ENCODE assay signal across 9 cellular contexts in the genomic region with DNA sequence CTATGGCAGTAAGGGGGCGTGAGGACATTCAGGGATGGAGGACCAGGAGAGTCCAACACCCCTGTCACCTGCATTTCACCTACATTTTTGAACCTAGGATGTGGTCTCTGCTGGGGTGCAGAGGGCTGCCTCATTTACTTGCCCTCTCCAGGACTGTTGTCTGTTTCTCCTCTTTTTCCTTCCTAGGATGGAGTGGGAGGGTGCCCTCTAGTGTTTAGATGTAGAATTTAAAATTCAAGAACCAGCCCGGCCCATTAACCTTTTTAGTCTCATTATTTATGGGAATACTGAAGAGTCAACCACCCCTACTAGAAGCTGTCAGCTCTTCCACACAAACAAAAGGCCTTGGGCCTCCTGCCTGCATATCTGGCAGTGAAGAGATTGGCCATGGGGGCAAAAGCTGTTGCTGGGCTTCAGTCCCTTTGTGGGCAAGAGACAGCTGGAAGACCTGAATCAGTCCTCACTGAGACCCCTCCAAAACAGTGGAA. TPM values are rescaled to one million over a fixed set of nuclear protein-coding genes. Genes with fewer than 3 reads are reported as not detected.
DNase-seq lines count a peak whose midpoint lies in the region; ATAC-seq and TF ChIP-seq lines count a peak whose summit lies in the region.
"Had no signal": no experiment of that assay in that cellular context is flagged by ENCODE, and none has a peak within 500 bp of the region (broad histone marks: within the 10 kb centered on the region; RNA-seq: fewer than 3 reads in every experiment).

No MANE protein-coding gene starts in this region.

- no peak overlapping the region for H2AFZ ChIP-seq in OCI-LY7 (ENCODE audit: low read length)

- BruUV-seq in OCI-LY7 (replicated peaks; lab: Mats Ljungman, UMichigan), result no TSS peak

- TF ChIP-seq CTCF in OCI-LY7 (conservative IDR thresholded peaks at IDR 0.05; ENCODE audit: low read length) (peak; percentile 98), dorsolateral prefrontal cortex (IDR thresholded peaks at IDR 0.05 in 54 of 56, conservative IDR thresholded peaks at IDR 0.05 in 2 of 56; ENCODE audit: low read depth in 1 of 56, partially characterized antibody in 56 of 56) (peak; percentile 55 to 85 (median 76)), neural crest cell (conservative IDR thresholded peaks at IDR 0.05) (peak; percentile 77)

- H3K9me3 ChIP-seq in OCI-LY7 (ENCODE audit: low read length), result no peaks in the 10 kb centered on the region

- no peak overlapping the region for H3K4me3 ChIP-seq in H7 (ENCODE audit: insufficient read depth, low read depth, low read length)
- no peak overlapping the region for H3K4me3 ChIP-seq in OCI-LY7 (ENCODE audit: low read depth, low read length, poor library complexity, severe bottlenecking)
- H3K4me3 ChIP-seq in dorsolateral prefrontal cortex, result peak overlapping the region in 2 of 59 donors; percentile 12 to 14

- in situ Hi-C loops in Caki2 (cut with HindIII; ENCODE audit: low pct_unique_long_range_greater_than_20kb, low sequenced_read_pairs), result no loop called here

- H3K27me3 ChIP-seq in H7 (ENCODE audit: control insufficient read depth, insufficient read depth, low read length), result no peaks in the 10 kb centered on the region; the same call in 1 of the 2 replicates
- no peaks in the 10 kb centered on the region for H3K27me3 ChIP-seq in dorsolateral prefrontal cortex

- no peaks in the 10 kb centered on the region for H3K36me3 Mint-ChIP-seq in neural crest cell (ENCODE audit: low read depth)

- peaks cover 36% of the 10 kb centered on the region for H3K4me1 Mint-ChIP-seq in neural crest cell

- H3K27ac Mint-ChIP-seq in neural crest cell (ENCODE audit: unreplicated experiment), result no peak overlapping the region

- H3K36me3 ChIP-seq in H7 (replicated peaks; ENCODE audit: control insufficient read depth, insufficient read depth, low read length) (no peaks in the 10 kb centered on the region), OCI-LY7 (ENCODE audit: insufficient read depth, low read length) (no peaks in the 10 kb centered on the region)

- CTCF ChIA-PET in OCI-LY7 (lab: Charles Lee; ENCODE audit: unreplicated experiment), result interaction anchor here (1.2 kb wide), 1 partner anchor 11 kb away, joined by 4 read pairs; no protein-coding TSS in a partner anchor

- ATAC-seq in HG02571 (IDR thresholded peaks at IDR 0.05; ENCODE audit: unreplicated experiment), result no peak
- no peak for ATAC-seq in HG02852 (IDR thresholded peaks at IDR 0.05; ENCODE audit: unreplicated experiment)
- no peak for ATAC-seq in GM21825 (IDR thresholded peaks at IDR 0.05; ENCODE audit: unreplicated experiment)

- H3K9me2 ChIP-seq in OCI-LY7 (ENCODE audit: insufficient read depth, low read length), result no peaks in the 10 kb centered on the region

- H4K20me1 ChIP-seq in OCI-LY7 (ENCODE audit: insufficient read depth, low read length), result peaks cover 8% of the 10 kb centered on the region; the same call in 1 of the 2 replicates

- DNase-seq in Caki2 (ENCODE audit: low read depth) (peak; percentile 62), H7 (peak; percentile 80), OCI-LY7 (ENCODE audit: low spot score) (peak; percentile 62), dorsolateral prefrontal cortex (no peak), neural crest cell (ENCODE audit: low read depth, low spot score) (no peak)

- H3K27ac ChIP-seq in OCI-LY7 (ENCODE audit: low read depth, low read length, poor library complexity, severe bottlenecking), result no peak overlapping the region
- H3K27ac ChIP-seq in dorsolateral prefrontal cortex, result peak overlapping the region in 44 of 59 donors; percentile 10 to 93 (median 58)

- H3K79me2 ChIP-seq in OCI-LY7 (ENCODE audit: insufficient read depth, low read depth, low read length), result peaks cover 20% of the 10 kb centered on the region

- H3K9me3 Mint-ChIP-seq in neural crest cell, result no peaks in the 10 kb centered on the region

- POLR2A ChIA-PET in OCI-LY7 (lab: Charles Lee), result no interaction called here

- intact Hi-C loops in OCI-LY7 (cut with micrococcal nuclease; ENCODE audit: unreplicated experiment), result no loop called here
- intact Hi-C loops in dorsolateral prefrontal cortex (cut with DNase I), result loop anchor here in 1 of 2 donors (5.0 kb wide), 1 partner anchor 93 kb away; no protein-coding TSS in a partner anchor

- peak overlapping the region; percentile 61 for H3K4me3 Mint-ChIP-seq in neural crest cell

- H3K4me1 ChIP-seq in OCI-LY7 (ENCODE audit: insufficient read depth, low read length, poor library complexity, severe bottlenecking), result peaks cover 33% of the 10 kb centered on the region

- H3K27me3 Mint-ChIP-seq in neural crest cell (ENCODE audit: low read depth), result peaks cover 45% of the 10 kb centered on the region

- H3K4me2 ChIP-seq in OCI-LY7 (ENCODE audit: low read length), result no peak overlapping the region

RNA-seq across cellular contexts. Expression of a gene that starts 2.5 kb away (rescaled TPM):
- total RNA-seq in Caki2 (2014; rRNA removed; shearing (Covaris generic); ENCODE audit: low replicate concordance), result 52.3 and 69.5 TPM in 2 replicates
- total RNA-seq in H7 (2014; rRNA removed; shearing (Covaris generic)), result 55.6 and 66.3 TPM in 2 replicates
- 33.7 and 36.5 TPM in 2 replicates for total RNA-seq in OCI-LY7 (2014; rRNA removed; shearing (Covaris generic))
- 54.2 and 62.1 TPM in 2 replicates for total RNA-seq in OCI-LY7 (2022)
- 100 to 1,000 TPM in 9 of 120 experiments, 10 to 100 TPM in 111; 45.7 to 129 (median 71.4) TPM for total RNA-seq in dorsolateral prefrontal cortex
- total RNA-seq in neural crest cell, result 60.6 and 64.8 TPM in 2 replicates

RNA-seq across cellular contexts. Expression of a gene that starts 7.7 kb away (rescaled TPM):
- total RNA-seq in Caki2 (2014; rRNA removed; shearing (Covaris generic); ENCODE audit: low replicate concordance), result not detected in 2 replicates
- 8.3 and 11.8 TPM in 2 replicates for total RNA-seq in H7 (2014; rRNA removed; shearing (Covaris generic))
- total RNA-seq in OCI-LY7 (2014; rRNA removed; shearing (Covaris generic)), result not detected in 2 replicates
- not detected in 2 replicates for total RNA-seq in OCI-LY7 (2022)
- 100 to 1,000 TPM in 119 of 120 experiments, 10 to 100 TPM in 1; 65.3 to 449 (median 214) TPM for total RNA-seq in dorsolateral prefrontal cortex
- not detected in 2 replicates for total RNA-seq in neural crest cell
- total RNA-seq: T-helper 2 cell treated with Interferon-gamma antibody and Interleukin-4, amounts not matched to agents 100 ng/mL and 5 ng/mL, for 36 hours had no signal

RNA-seq across cellular contexts. Expression of a gene that starts 26.7 kb away (rescaled TPM):
- not detected in 2 replicates for total RNA-seq in Caki2 (2014; rRNA removed; shearing (Covaris generic); ENCODE audit: low replicate concordance)
- total RNA-seq in H7 (2014; rRNA removed; shearing (Covaris generic)), result not detected in 2 replicates
- total RNA-seq in OCI-LY7 (2014; rRNA removed; shearing (Covaris generic)), result not detected in 2 replicates
- total RNA-seq in OCI-LY7 (2022) (not detected in 2 replicates), dorsolateral prefrontal cortex (10 to 100 TPM; 10.6 to 60.3 (median 39.0) TPM), neural crest cell (not detected in 2 replicates)
- total RNA-seq: T-helper 2 cell treated with Interferon-gamma antibody and Interleukin-4, amounts not matched to agents 100 ng/mL and 5 ng/mL, for 36 hours had no signal

RNA-seq across cellular contexts. Expression of a gene that starts 30.7 kb away (rescaled TPM):
- total RNA-seq in Caki2 (2014; rRNA removed; shearing (Covaris generic); ENCODE audit: low replicate concordance), result 0.91 TPM in 1 of 2 replicates, not detected in the other
- 0.69 and 2.7 TPM in 2 replicates for total RNA-seq in H7 (2014; rRNA removed; shearing (Covaris generic))
- 1.5 and 9.4 TPM in 2 replicates for total RNA-seq in OCI-LY7 (2014; rRNA removed; shearing (Covaris generic))
- total RNA-seq in OCI-LY7 (2022) (2.7 TPM in 2 replicates), dorsolateral prefrontal cortex (10 to 100 TPM in 8 of 120 experiments, 1 to 10 TPM in 112; 1.6 to 14.9 (median 4.8) TPM), neural crest cell (1.9 and 2.8 TPM in 2 replicates)

RNA-seq across cellular contexts. Expression of a gene that starts 33.8 kb away (rescaled TPM):
- total RNA-seq in Caki2 (2014; rRNA removed; shearing (Covaris generic); ENCODE audit: low replicate concordance), result not detected in 2 replicates
- total RNA-seq in H7 (2014; rRNA removed; shearing (Covaris generic)), result 2.4 and 4.0 TPM in 2 replicates
- not detected in 2 replicates for total RNA-seq in OCI-LY7 (2014; rRNA removed; shearing (Covaris generic))
- total RNA-seq in OCI-LY7 (2022) (not detected in 2 replicates), dorsolateral prefrontal cortex (10 to 100 TPM in 15 of 120 experiments, 1 to 10 TPM in 105; 1.4 to 15.3 (median 6.7) TPM), neural crest cell (0.84 and 0.86 TPM in 2 replicates)
- total RNA-seq: T-helper 2 cell treated with Interferon-gamma antibody and Interleukin-4, amounts not matched to agents 100 ng/mL and 5 ng/mL, for 36 hours had no signal

Comparison
In these comparisons a context has a peak if more than half of its experiments do, and no peak if none do; other contexts are left out.
1. DNase-seq: peak in Caki2 (single experiment), H7 (single experiment) and OCI-LY7 (single experiment); none in dorsolateral prefrontal cortex (0 of 10) and neural crest cell (single experiment).
2. RNA of a gene that starts 26.7 kb away (total RNA-seq): 10.6 to 60.3 TPM in dorsolateral prefrontal cortex; not detected in neural crest cell, not detected in Caki2, not detected in H7 and not detected in OCI-LY7; every median in the first group is over 10 times any median in the second.
3. Peak in every context shown above with its lines, with median percentiles within 50 percentile points of each other: CTCF ChIP-seq.